In the genomic region with DNA sequence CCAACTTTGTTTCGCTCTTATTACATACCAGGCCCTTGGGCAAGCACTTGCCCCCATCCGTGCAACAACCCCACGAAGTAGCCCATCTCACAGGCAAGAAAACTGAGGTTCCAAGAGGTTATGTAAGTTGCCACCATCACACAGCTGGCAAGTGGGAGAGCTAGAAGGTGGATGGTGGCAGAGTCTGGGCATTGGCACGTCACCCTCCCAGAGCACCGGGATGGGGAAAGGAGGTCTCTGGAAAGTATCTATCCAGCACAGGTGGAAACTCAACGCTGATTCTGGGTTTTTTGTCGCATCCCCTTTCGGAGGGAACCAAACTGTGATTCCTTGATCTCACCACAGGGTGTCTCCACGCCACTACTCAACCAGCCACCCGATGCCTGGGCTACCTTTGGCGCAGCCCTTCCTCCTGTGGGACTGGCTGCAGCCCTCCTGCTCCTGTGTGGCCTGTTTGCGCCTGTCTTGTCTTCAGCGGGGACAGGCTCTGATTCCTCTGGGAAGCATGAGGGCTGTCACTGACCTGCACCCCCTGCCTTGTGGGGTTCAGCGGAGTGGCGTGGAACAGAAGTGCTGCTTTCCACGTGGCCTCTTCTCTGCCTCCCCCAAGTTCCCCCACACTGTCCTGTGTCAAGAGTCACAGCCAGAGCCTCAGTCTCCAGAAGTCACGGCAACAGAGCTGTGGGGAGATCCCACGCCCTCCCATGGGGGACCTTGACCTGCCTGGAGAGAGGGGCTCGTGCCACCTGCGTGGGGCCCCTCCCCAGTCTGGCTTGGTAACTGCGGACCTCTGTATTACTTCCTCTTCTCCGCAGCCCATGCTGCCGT, we compare ENCODE assay signal across 7 cellular contexts. TPM values are rescaled to one million over a fixed set of nuclear protein-coding genes. Genes with fewer than 3 reads are reported as not detected.
DNase-seq lines count a peak whose midpoint lies in the region; ATAC-seq and TF ChIP-seq lines count a peak whose summit lies in the region.

No MANE protein-coding gene starts in this region.

- peaks cover 7% of the 10 kb centered on the region for H3K4me1 Mint-ChIP-seq in activated naive CD8-positive, alpha-beta T cell treated with anti-CD3 and anti-CD28 coated beads for 36 hours

- DNase-seq in GF-D8 (lab: John Stamatoyannopoulos, UW) = peak; percentile 80
- peak; percentile 56 for DNase-seq in OCI-LY7 (ENCODE audit: low spot score)
- DNase-seq in activated naive CD8-positive, alpha-beta T cell treated with anti-CD3 and anti-CD28 coated beads for 36 hours = peak; percentile 59
- DNase-seq in Right ventricle myocardium superior = peak; percentile 80
- DNase-seq in trophoblast cell = peak; percentile 49 to 76

- H3K9me3 Mint-ChIP-seq in activated naive CD8-positive, alpha-beta T cell treated with anti-CD3 and anti-CD28 coated beads for 36 hours = no peaks in the 10 kb centered on the region

- no peak overlapping the region for H3K4ac ChIP-seq in trophoblast cell (ENCODE audit: low read depth, low read length)

- H3K27ac ChIP-seq in OCI-LY7 (ENCODE audit: low read depth, low read length, poor library complexity, severe bottlenecking) = no peak overlapping the region
- H3K27ac ChIP-seq in trophoblast cell (ENCODE audit: low read depth, low read length) = no peak overlapping the region

- H3K36me3 ChIP-seq in OCI-LY7 (ENCODE audit: insufficient read depth, low read length) (no peaks in the 10 kb centered on the region), trophoblast cell (ENCODE audit: control insufficient read depth in 1 of 2, insufficient read depth in 2 of 2, low read length in 2 of 2) (no peaks in the 10 kb centered on the region)

- H3K4me3 Mint-ChIP-seq in activated naive CD8-positive, alpha-beta T cell treated with anti-CD3 and anti-CD28 coated beads for 36 hours = no peak overlapping the region

- no peaks in the 10 kb centered on the region for H4K20me1 ChIP-seq in OCI-LY7 (ENCODE audit: insufficient read depth, low read length)

- intact Hi-C loops in OCI-LY7 (cut with micrococcal nuclease; ENCODE audit: unreplicated experiment) = loop anchor here (1.0 kb wide), 2 partner anchors 58 to 131 kb away; no protein-coding TSS in a partner anchor
- intact Hi-C loops in Right ventricle myocardium superior (cut with DNase I) = loop anchor here (2.0 kb wide), 2 partner anchors 57 to 131 kb away; no protein-coding TSS in a partner anchor

- no peak overlapping the region for H3K14ac ChIP-seq in trophoblast cell (ENCODE audit: low read length)

- H3K9ac ChIP-seq in trophoblast cell (ENCODE audit: low read length) = no peak overlapping the region

- H3K4me2 ChIP-seq in OCI-LY7 (ENCODE audit: low read length) = no peak overlapping the region
- H3K4me2 ChIP-seq in trophoblast cell (ENCODE audit: low read length) = no peak overlapping the region

- POLR2A ChIA-PET in OCI-LY7 (lab: Charles Lee) = no interaction called here

- no peak overlapping the region for H4K8ac ChIP-seq in trophoblast cell (ENCODE audit: low read depth, low read length)

- no peak overlapping the region for H3K27ac Mint-ChIP-seq in activated naive CD8-positive, alpha-beta T cell treated with anti-CD3 and anti-CD28 coated beads for 36 hours

- no peaks in the 10 kb centered on the region for H3K9me2 ChIP-seq in OCI-LY7 (ENCODE audit: insufficient read depth, low read length)

- no peak overlapping the region for H4K91ac ChIP-seq in trophoblast cell (ENCODE audit: low read depth, low read length)

- no peak overlapping the region for H3K4me3 ChIP-seq in OCI-LY7 (ENCODE audit: low read depth, low read length, poor library complexity, severe bottlenecking)
- H3K4me3 ChIP-seq in trophoblast cell (ENCODE audit: low read depth, low read length) = no peak overlapping the region

- H3K27me3 Mint-ChIP-seq in activated naive CD8-positive, alpha-beta T cell treated with anti-CD3 and anti-CD28 coated beads for 36 hours = peaks cover 54% of the 10 kb centered on the region

- H2AFZ ChIP-seq in OCI-LY7 (ENCODE audit: low read length) (no peak overlapping the region), trophoblast cell (ENCODE audit: insufficient read depth, low read length, poor library complexity) (no peak overlapping the region)

- H3K79me2 ChIP-seq in OCI-LY7 (ENCODE audit: insufficient read depth, low read depth, low read length) (no peaks in the 10 kb centered on the region), trophoblast cell (ENCODE audit: control insufficient read depth, insufficient read depth, low read length, poor library complexity) (no peaks in the 10 kb centered on the region)

- H3K36me3 Mint-ChIP-seq in activated naive CD8-positive, alpha-beta T cell treated with anti-CD3 and anti-CD28 coated beads for 36 hours = no peaks in the 10 kb centered on the region

- BruUV-seq in OCI-LY7 (replicated peaks; lab: Mats Ljungman, UMichigan) = no TSS peak

- no peak overlapping the region for H2AK5ac ChIP-seq in trophoblast cell (ENCODE audit: low read length)

- H4K12ac ChIP-seq in trophoblast cell (ENCODE audit: low read depth, low read length) = no peak overlapping the region

- H3K79me1 ChIP-seq in trophoblast cell (ENCODE audit: low read length) = no peaks in the 10 kb centered on the region

- no peaks in the 10 kb centered on the region for H3K9me3 ChIP-seq in OCI-LY7 (ENCODE audit: low read length)
- peaks cover 1% of the 10 kb centered on the region for H3K9me3 ChIP-seq in trophoblast cell (ENCODE audit: insufficient read depth, low read depth, low read length)

- no peak overlapping the region for H2BK5ac ChIP-seq in trophoblast cell (ENCODE audit: low read depth, low read length, poor library complexity)

- no peak overlapping the region for H3K23ac ChIP-seq in trophoblast cell (ENCODE audit: low read length)

- H3K4me1 ChIP-seq in OCI-LY7 (ENCODE audit: insufficient read depth, low read length, poor library complexity, severe bottlenecking) = no peaks in the 10 kb centered on the region
- peaks cover 0 to 6% of the 10 kb centered on the region in 2 experiments for H3K4me1 ChIP-seq in trophoblast cell (ENCODE audit: control insufficient read depth in 1 of 2, insufficient read depth in 2 of 2, low read length in 2 of 2)

- no peak overlapping the region for H3K18ac ChIP-seq in trophoblast cell (ENCODE audit: low read length)

- ATAC-seq in HG03432 (IDR thresholded peaks at IDR 0.05; ENCODE audit: unreplicated experiment) (peak; percentile 47), Right ventricle myocardium superior (ENCODE audit: poor library complexity) (peak; percentile 71), GM19023 (IDR thresholded peaks at IDR 0.05; ENCODE audit: unreplicated experiment) (no peak)

- peaks cover 7% of the 10 kb centered on the region for H3K27me3 ChIP-seq in trophoblast cell (ENCODE audit: insufficient read depth, low read length)

- peak; percentile 76 for TF ChIP-seq CTCF in OCI-LY7 (conservative IDR thresholded peaks at IDR 0.05; ENCODE audit: low read length)

- WGBS in trophoblast cell (ENCODE audit: extremely low coverage, insufficient coverage, insufficient read length) = no CpG with 5 or more reads among the region's 23 CpGs

- CTCF ChIA-PET in OCI-LY7 (lab: Charles Lee; ENCODE audit: unreplicated experiment) = no interaction called here

- no peak overlapping the region for H2BK120ac ChIP-seq in trophoblast cell (ENCODE audit: insufficient read depth, low read length, poor library complexity)

- H2BK12ac ChIP-seq in trophoblast cell (ENCODE audit: low read length) = no peak overlapping the region

RNA-seq across cellular contexts. Expression of a gene that starts 34.4 kb away (rescaled TPM):
- total RNA-seq in OCI-LY7 (2014; rRNA removed; shearing (Covaris generic)) = not detected in 2 replicates
- total RNA-seq in OCI-LY7 (2022) (not detected in 2 replicates), Right ventricle myocardium superior (not detected)
- not detected for total RNA-seq in activated naive CD8-positive, alpha-beta T cell treated with anti-CD3 and anti-CD28 coated beads for 36 hours
- 1.1 and 1.3 TPM in 2 replicates for polyA plus RNA-seq in trophoblast cell (2013)

RNA-seq across cellular contexts. Expression of a gene that starts 38.6 kb away (rescaled TPM):
- 1.9 and 3.4 TPM in 2 replicates for total RNA-seq in OCI-LY7 (2014; rRNA removed; shearing (Covaris generic))
- total RNA-seq in OCI-LY7 (2022) (3.1 and 3.8 TPM in 2 replicates), Right ventricle myocardium superior (30.0 TPM)
- 1 to 10 TPM; 3.0 to 3.6 TPM for total RNA-seq in activated naive CD8-positive, alpha-beta T cell treated with anti-CD3 and anti-CD28 coated beads for 36 hours
- polyA plus RNA-seq in trophoblast cell (2013) = 15.2 and 18.2 TPM in 2 replicates
